8 cellular contexts compared by ENCODE assay signal in genomic region chr10:125159486-125159931, GRCh38. TPM values are rescaled to one million over a fixed set of nuclear protein-coding genes. Genes with fewer than 3 reads are reported as not detected.
DNase-seq lines count a peak whose midpoint lies in the region; ATAC-seq, FAIRE-seq and TF ChIP-seq lines count a peak whose summit lies in the region.

No MANE protein-coding gene starts in this region.

- H3K4me2 ChIP-seq in HepG2 (ENCODE audit: low read depth, low read length): no peak overlapping the region

- FAIRE-seq in HepG2 (lab: Jason Lieb, UNC): no peak

- in situ Hi-C loops in HepG2 (cut with HindIII; ENCODE audit: extremely low pct_ligation_motif_present, low pct_unique_long_range_greater_than_20kb): no loop called here

- H3K4me3 Mint-ChIP-seq in activated naive CD8-positive, alpha-beta T cell: peak overlapping the region; percentile 44
- no peak overlapping the region for H3K4me3 Mint-ChIP-seq in activated naive CD8-positive, alpha-beta T cell treated with anti-CD3 and anti-CD28 coated beads for 36 hours
- H3K4me3 Mint-ChIP-seq in activated T-helper 2 cell treated with anti-CD3 and anti-CD28 coated beads, Interferon-gamma antibody, Interleukin-2, Interleukin-4, amounts not matched to agents 10 μg/mL and 5 μg/mL and 100 μg/mL, durations not matched to agents 14 hours and 24 hours and 36 hours (ENCODE audit: low read depth): no peak overlapping the region

- H3K27me3 Mint-ChIP-seq in activated naive CD8-positive, alpha-beta T cell: peaks cover 42% of the 10 kb centered on the region
- peaks cover 67% of the 10 kb centered on the region for H3K27me3 Mint-ChIP-seq in activated naive CD8-positive, alpha-beta T cell treated with anti-CD3 and anti-CD28 coated beads for 36 hours
- peaks cover 59% of the 10 kb centered on the region for H3K27me3 Mint-ChIP-seq in activated T-helper 2 cell treated with anti-CD3 and anti-CD28 coated beads, Interferon-gamma antibody, Interleukin-2, Interleukin-4, amounts not matched to agents 10 μg/mL and 5 μg/mL and 100 μg/mL, durations not matched to agents 14 hours and 24 hours and 36 hours (ENCODE audit: low read depth)

- POLR2A ChIA-PET in HepG2 (lab: Yijun Ruan, JAX): no interaction called here

- 4% methylated on average over 15 of the region's 66 CpGs for WGBS in HepG2 (ENCODE audit: low lambda C conversion rate)

- H3K36me3 ChIP-seq in breast epithelium (no peaks in the 10 kb centered on the region), HepG2 (replicated peaks in 1 of 2; ENCODE audit: control insufficient read depth in 1 of 2, insufficient read depth in 2 of 2, low read length in 2 of 2) (no peaks in the 10 kb centered on the region), tibial artery (no peaks in the 10 kb centered on the region)

- TF ChIP-seq CTCF in breast epithelium (IDR thresholded peaks at IDR 0.05): no peak
- TF ChIP-seq CTCF in HepG2 (CRISPR knock-in tag; IDR thresholded peaks at IDR 0.05): no peak
- TF ChIP-seq CTCF in tibial artery (IDR thresholded peaks at IDR 0.05): no peak

- H3K4me1 ChIP-seq in breast epithelium (peaks cover 4 to 15% of the 10 kb centered on the region in 2 donors), HepG2 (ENCODE audit: insufficient read depth, low read length) (peaks cover 6% of the 10 kb centered on the region; the same call in 1 of the 2 replicates), tibial artery (peaks cover 8 to 44% (median 34%) of the 10 kb centered on the region in 4 donors)

- H3K4me1 Mint-ChIP-seq in activated naive CD8-positive, alpha-beta T cell (ENCODE audit: low read depth): peaks cover 5% of the 10 kb centered on the region
- H3K4me1 Mint-ChIP-seq in activated naive CD8-positive, alpha-beta T cell treated with anti-CD3 and anti-CD28 coated beads for 36 hours: no peaks in the 10 kb centered on the region
- H3K4me1 Mint-ChIP-seq in activated T-helper 2 cell treated with anti-CD3 and anti-CD28 coated beads, Interferon-gamma antibody, Interleukin-2, Interleukin-4, amounts not matched to agents 10 μg/mL and 5 μg/mL and 100 μg/mL, durations not matched to agents 14 hours and 24 hours and 36 hours (ENCODE audit: low read depth): peaks cover 3% of the 10 kb centered on the region

- intact Hi-C loops in breast epithelium (cut with DNase I; ENCODE audit: low total_unique reads) (loop anchor here (5.0 kb wide), 1 partner anchor 97 kb away; no protein-coding TSS in a partner anchor), HepG2 (cut with micrococcal nuclease; ENCODE audit: unreplicated experiment) (no loop called here), tibial artery (cut with DNase I; ENCODE audit: low total_unique reads) (loop anchor here (10.0 kb wide), 1 partner anchor 155 kb away; no protein-coding TSS in a partner anchor)
- intact Hi-C loops in activated T-helper 2 cell treated with anti-CD3 and anti-CD28 coated beads, Interferon-gamma antibody, Interleukin-2, Interleukin-4, amounts not matched to agents 10 μg/mL and 5 μg/mL and 100 μg/mL, durations not matched to agents 14 hours and 24 hours and 36 hours (cut with micrococcal nuclease): no loop called here

- no peaks in the 10 kb centered on the region for H4K20me1 ChIP-seq in HepG2 (ENCODE audit: insufficient read depth, low read length)

- H3K9ac ChIP-seq in HepG2 (ENCODE audit: insufficient read depth, low read depth, low read length): no peak overlapping the region

- no peak for DNase-seq in activated naive CD8-positive, alpha-beta T cell treated with anti-CD3 and anti-CD28 coated beads for 36 hours
- DNase-seq in breast epithelium (ENCODE audit: low spot score in 2 of 2): peak in 1 of 2 donors; percentile 50
- no peak for DNase-seq in HepG2 (ENCODE audit: low spot score)
- DNase-seq in tibial artery: peak in 1 of 2 donors; percentile 28
- DNase-seq in activated T-helper 2 cell treated with anti-CD3 and anti-CD28 coated beads, Interferon-gamma antibody, Interleukin-2, Interleukin-4, amounts not matched to agents 10 μg/mL and 5 μg/mL and 100 μg/mL, durations not matched to agents 14 hours and 24 hours and 36 hours (ENCODE audit: low spot score): no peak

- H3K27ac ChIP-seq in breast epithelium: peak overlapping the region; percentile 99
- no peak overlapping the region for H3K27ac ChIP-seq in HepG2 (ENCODE audit: extremely low read length, insufficient read depth, low read length)
- H3K27ac ChIP-seq in tibial artery: peak overlapping the region; percentile 99 to 100

- H3K27ac Mint-ChIP-seq in activated naive CD8-positive, alpha-beta T cell: no peak overlapping the region
- no peak overlapping the region for H3K27ac Mint-ChIP-seq in activated naive CD8-positive, alpha-beta T cell treated with anti-CD3 and anti-CD28 coated beads for 36 hours
- no peak overlapping the region for H3K27ac Mint-ChIP-seq in activated T-helper 2 cell treated with anti-CD3 and anti-CD28 coated beads, Interferon-gamma antibody, Interleukin-2, Interleukin-4, amounts not matched to agents 10 μg/mL and 5 μg/mL and 100 μg/mL, durations not matched to agents 14 hours and 24 hours and 36 hours

- TF ChIP-seq EP300 in HepG2 (IDR thresholded peaks at IDR 0.05; ENCODE audit: low read depth in 2 of 2, low read length in 2 of 2) (no peak), HepG2 (CRISPR knock-in tag; IDR thresholded peaks at IDR 0.05; ENCODE audit: borderline replicate concordance) (no peak)

- BruUV-seq in HepG2 (replicated peaks; lab: Mats Ljungman, UMichigan): no TSS peak

- H3K27me3 ChIP-seq in breast epithelium (no peaks in the 10 kb centered on the region), HepG2 (ENCODE audit: control insufficient read depth in 1 of 2, insufficient read depth in 2 of 2, low read length in 2 of 2) (peaks cover 6 to 65% of the 10 kb centered on the region in 2 experiments), tibial artery (no peaks in the 10 kb centered on the region)

- H3K36me3 Mint-ChIP-seq in activated naive CD8-positive, alpha-beta T cell: peaks cover 2% of the 10 kb centered on the region
- H3K36me3 Mint-ChIP-seq in activated naive CD8-positive, alpha-beta T cell treated with anti-CD3 and anti-CD28 coated beads for 36 hours: no peaks in the 10 kb centered on the region
- no peaks in the 10 kb centered on the region for H3K36me3 Mint-ChIP-seq in activated T-helper 2 cell treated with anti-CD3 and anti-CD28 coated beads, Interferon-gamma antibody, Interleukin-2, Interleukin-4, amounts not matched to agents 10 μg/mL and 5 μg/mL and 100 μg/mL, durations not matched to agents 14 hours and 24 hours and 36 hours (ENCODE audit: low read depth)

- H3K4me3 ChIP-seq in breast epithelium (peak overlapping the region; percentile 87 to 97 (median 91)), HepG2 (replicated peaks in 1 of 3; ENCODE audit: insufficient read depth in 1 of 3, low read depth in 2 of 3, low read length in 3 of 3) (peak overlapping the region in 2 of 3 experiments; percentile 23 to 40; a peak in 4 of 6 replicates), tibial artery (peak overlapping the region; percentile 79 to 95)

- ATAC-seq in HepG2: no peak
- ATAC-seq in HG02840 (IDR thresholded peaks at IDR 0.05; ENCODE audit: low FRiP score, unreplicated experiment): no peak
- no peak for ATAC-seq in GM19467 (IDR thresholded peaks at IDR 0.05; ENCODE audit: unreplicated experiment)

- no peak overlapping the region for H2AFZ ChIP-seq in HepG2 (ENCODE audit: low read length)

- H3K79me2 ChIP-seq in HepG2 (ENCODE audit: insufficient read depth, low read length): no peaks in the 10 kb centered on the region

- no peaks in the 10 kb centered on the region for H3K9me3 Mint-ChIP-seq in activated naive CD8-positive, alpha-beta T cell (ENCODE audit: low read depth)
- no peaks in the 10 kb centered on the region for H3K9me3 Mint-ChIP-seq in activated naive CD8-positive, alpha-beta T cell treated with anti-CD3 and anti-CD28 coated beads for 36 hours
- no peaks in the 10 kb centered on the region for H3K9me3 Mint-ChIP-seq in activated T-helper 2 cell treated with anti-CD3 and anti-CD28 coated beads, Interferon-gamma antibody, Interleukin-2, Interleukin-4, amounts not matched to agents 10 μg/mL and 5 μg/mL and 100 μg/mL, durations not matched to agents 14 hours and 24 hours and 36 hours

- TF ChIP-seq RAD21 in HepG2 (CRISPR knock-in tag; IDR thresholded peaks at IDR 0.05): no peak

- CTCF ChIA-PET in HepG2 (lab: Yijun Ruan, JAX; ENCODE audit: low intra/inter-chr PET ratio, low total read pairs): no interaction called here

- TF ChIP-seq POLR2A in breast epithelium (IDR thresholded peaks at IDR 0.05) (no peak), HepG2 (IDR thresholded peaks at IDR 0.05; ENCODE audit: insufficient read depth in 1 of 2, low read depth in 2 of 2, low read length in 2 of 2) (no peak)

- no peaks in the 10 kb centered on the region for H3K9me3 ChIP-seq in breast epithelium
- H3K9me3 ChIP-seq in HepG2 (ENCODE audit: low read length): no peaks in the 10 kb centered on the region
- H3K9me3 ChIP-seq in tibial artery: no peaks in the 10 kb centered on the region

RNA-seq across cellular contexts. Expression of gene CTBP2, which starts 0.9 kb away (rescaled TPM):
- total RNA-seq in activated naive CD8-positive, alpha-beta T cell treated with anti-CD3 and anti-CD28 coated beads for 36 hours: under 1 TPM in 1 of 2 experiments, not detected in 1; 0.25 TPM
- total RNA-seq in breast epithelium: 10 to 100 TPM; 53.1 to 91.2 (median 65.9) TPM
- total RNA-seq in HepG2 (2016; rRNA removed; fragmentation: Illumina TruSeq; extraction: Trizol): not detected in 2 replicates
- not detected in 2 replicates for total RNA-seq in HepG2 (2016; cell fraction: cytosol; rRNA removed; fragmentation: Illumina TruSeq; extraction: Trizol; ENCODE audit: low read depth)
- total RNA-seq in HepG2 (2016; cell fraction: insoluble cytoplasmic fraction; rRNA removed; fragmentation: Illumina TruSeq; extraction: Trizol): not detected in 2 replicates
- total RNA-seq in HepG2 (2016; cell fraction: membrane; rRNA removed; fragmentation: Illumina TruSeq; extraction: Trizol): not detected in 2 replicates
- total RNA-seq in HepG2 (2016; cell fraction: nucleus; rRNA removed; fragmentation: Illumina TruSeq; extraction: Trizol): not detected in 2 replicates
- 0.08 TPM in 1 of 2 replicates, not detected in the other for polyA plus RNA-seq in HepG2 (2011; rRNA removed)
- 0.04 and 0.05 TPM in 2 replicates for polyA plus RNA-seq in HepG2 (2011; cell fraction: cytosol; rRNA removed)
- polyA plus RNA-seq in HepG2 (2011; cell fraction: nucleus; rRNA removed): 0.02 TPM in 1 of 2 replicates, not detected in the other
- polyA plus RNA-seq in HepG2 (2012): 0.08 TPM in 2 replicates
- polyA plus RNA-seq in HepG2 (2016; cell fraction: cytosol; fragmentation: Illumina TruSeq; extraction: Trizol; ENCODE audit: low read depth): not detected in 2 replicates
- polyA plus RNA-seq in HepG2 (2016; cell fraction: insoluble cytoplasmic fraction; fragmentation: Illumina TruSeq; extraction: Trizol; ENCODE audit: low read depth): not detected in 2 replicates
- polyA plus RNA-seq in HepG2 (2016; cell fraction: membrane; fragmentation: Illumina TruSeq; extraction: Trizol; ENCODE audit: low read depth): not detected in 2 replicates
- polyA plus RNA-seq in HepG2 (2016; cell fraction: nucleus; fragmentation: Illumina TruSeq; extraction: Trizol; ENCODE audit: insufficient read depth, low read depth): not detected in 2 replicates
- polyA minus RNA-seq in HepG2 (2011; rRNA and poly(A)+ RNA removed; ENCODE audit: low replicate concordance): 1.2 and 101 TPM in 2 replicates
- polyA minus RNA-seq in HepG2 (2011; cell fraction: cytosol; rRNA and poly(A)+ RNA removed): 0.49 and 0.53 TPM in 2 replicates
- polyA minus RNA-seq in HepG2 (2011; cell fraction: nucleus; rRNA and poly(A)+ RNA removed): 0.39 TPM in 1 of 2 replicates, not detected in the other
- 0.41 and 0.48 TPM in 2 replicates for total RNA-seq in activated T-helper 2 cell treated with anti-CD3 and anti-CD28 coated beads, Interferon-gamma antibody, Interleukin-2, Interleukin-4, amounts not matched to agents 10 μg/mL and 5 μg/mL and 100 μg/mL, durations not matched to agents 14 hours and 24 hours and 36 hours

Comparison
In these comparisons a context has a peak if more than half of its experiments do, and no peak if none do; other contexts are left out.
1. H3K4me3 ChIP-seq: peak in every context shown above with its lines; median percentile 91 in breast epithelium; 87 in tibial artery; 32 in HepG2.
2. RNA of gene CTBP2, which starts 0.9 kb away (total RNA-seq): 53.1 to 91.2 TPM in breast epithelium; 0.41 to 0.48 TPM in activated T-helper 2 cell treated with anti-CD3 and anti-CD28 coated beads, Interferon-gamma antibody, Interleukin-2, Interleukin-4, amounts not matched to agents 10 μg/mL and 5 μg/mL and 100 μg/mL, durations not matched to agents 14 hours and 24 hours and 36 hours, 0.25 TPM in activated naive CD8-positive, alpha-beta T cell treated with anti-CD3 and anti-CD28 coated beads for 36 hours and not detected in HepG2; every median in the first group is over 10 times any median in the second.
3. intact Hi-C loops: an anchor here in breast epithelium (5.0 kb wide) and tibial artery (10.0 kb wide); none called in HepG2 and activated T-helper 2 cell treated with anti-CD3 and anti-CD28 coated beads, Interferon-gamma antibody, Interleukin-2, Interleukin-4, amounts not matched to agents 10 μg/mL and 5 μg/mL and 100 μg/mL, durations not matched to agents 14 hours and 24 hours and 36 hours.